ENCODE assay signal across 25 cellular contexts in the genomic region with DNA sequence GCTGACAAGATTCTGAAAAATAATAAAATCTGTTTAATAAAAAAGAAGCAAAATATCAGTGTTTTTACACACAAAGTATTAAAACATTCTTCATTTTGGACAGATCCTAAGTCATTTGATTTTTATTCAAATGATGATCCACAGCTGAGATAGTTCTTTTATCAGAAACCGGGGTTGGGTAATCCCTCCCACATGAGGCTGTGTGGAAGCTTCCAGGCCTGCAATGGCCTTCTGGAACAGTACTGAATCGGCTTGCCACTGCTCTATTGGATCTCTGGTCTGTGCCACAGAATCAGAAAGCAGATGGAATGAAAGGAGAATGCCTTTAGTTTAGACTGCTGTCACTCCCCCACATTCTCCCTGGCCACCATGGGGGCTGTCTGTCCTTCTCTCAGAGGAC. TPM values are rescaled to one million over a fixed set of nuclear protein-coding genes. Genes with fewer than 3 reads are reported as not detected.
"Had no signal": no experiment of that assay in that cellular context is flagged by ENCODE, and none has a peak within 500 bp of the region (broad histone marks: within the 10 kb centered on the region; RNA-seq: fewer than 3 reads in every experiment).

No MANE protein-coding gene starts in this region.

- ATAC-seq: left colon; naive thymus-derived CD4-positive, alpha-beta T cell had no signal

- H3K27ac ChIP-seq: brain microvascular endothelial cell, lower lobe of right lung, suprapubic skin, transverse colon, VCaP had no signal

- DNase-seq: activated CD4-positive, alpha-beta memory T cell treated with anti-CD3 and anti-CD28 coated beads, Interleukin-2, amount 10 ng/mL, durations not matched to agents 7 days and 5 days; activated CD4-positive, alpha-beta T cell treated with anti-CD3 and anti-CD28 coated beads, Interleukin-2, amount 10 ng/mL, durations not matched to agents 24 days and 14 days; activated effector memory CD4-positive, alpha-beta T cell treated with anti-CD3 and anti-CD28 coated beads, Interleukin-2, amount 50 U/mL, for 16 hours; activated naive CD4-positive, alpha-beta T cell treated with anti-CD3 and anti-CD28 coated beads, Interleukin-2, amount 10 ng/mL, durations not matched to agents 7 days and 5 days; activated naive CD8-positive, alpha-beta T cell treated with anti-CD3 and anti-CD28 coated beads, Interleukin-2, amount 50 U/mL, for 24 hours; activated T-cell treated with anti-CD3 and anti-CD28 coated beads, Interleukin-2, amount 50 U/mL, for 72 hours; brain microvascular endothelial cell; central memory CD4-positive, alpha-beta T cell; dermis blood vessel endothelial cell; effector CD8-positive, alpha-beta T cell; foreskin melanocyte; islet precursor cell; left colon; lower lobe of right lung; naive thymus-derived CD4-positive, alpha-beta T cell; retina; stimulated activated CD4-positive, alpha-beta T cell treated with anti-CD3 and anti-CD28 coated beads, Interleukin-4, amount 100 ng/mL, for 4 hours; T-cell; transverse colon had no signal

- H3K27ac Mint-ChIP-seq: activated CD4-positive, alpha-beta memory T cell treated with anti-CD3 and anti-CD28 coated beads, Interleukin-2, amount 10 ng/mL, durations not matched to agents 7 days and 5 days; activated naive CD4-positive, alpha-beta T cell treated with anti-CD3 and anti-CD28 coated beads, Interleukin-2, amount 10 ng/mL, durations not matched to agents 7 days and 5 days; activated naive CD8-positive, alpha-beta T cell treated with anti-CD3 and anti-CD28 coated beads, Interleukin-2, amount 50 U/mL, for 24 hours; progenitor cell of endocrine pancreas; stimulated activated naive CD8-positive, alpha-beta T cell treated with anti-CD3 and anti-CD28 coated beads, Interleukin-15, Interleukin-2, amounts not matched to agents 100 ng/mL and 50 ng/mL, for 24 hours; T-helper 2 cell treated with Interferon-gamma antibody and Interleukin-4, amounts not matched to agents 5 μg/mL and 100 μg/mL, for 36 hours had no signal

- H3K27me3 Mint-ChIP-seq: activated CD4-positive, alpha-beta memory T cell treated with anti-CD3 and anti-CD28 coated beads, Interleukin-2, amount 10 ng/mL, durations not matched to agents 7 days and 5 days; activated CD4-positive, alpha-beta T cell treated with anti-CD3 and anti-CD28 coated beads, Interleukin-2, amount 10 ng/mL, durations not matched to agents 24 days and 14 days; activated naive CD8-positive, alpha-beta T cell treated with anti-CD3 and anti-CD28 coated beads, Interleukin-2, amount 50 U/mL, for 24 hours; naive thymus-derived CD4-positive, alpha-beta T cell; stimulated activated naive CD8-positive, alpha-beta T cell treated with anti-CD3 and anti-CD28 coated beads, Interleukin-15, Interleukin-2, amounts not matched to agents 100 ng/mL and 50 ng/mL, for 24 hours; T-cell had no signal

- H3K36me3 ChIP-seq: brain microvascular endothelial cell, lower lobe of right lung, suprapubic skin, transverse colon had no signal

- H3K4me3 Mint-ChIP-seq: activated CD4-positive, alpha-beta memory T cell treated with anti-CD3 and anti-CD28 coated beads, Interleukin-2, amount 10 ng/mL, durations not matched to agents 7 days and 5 days; activated CD4-positive, alpha-beta T cell treated with anti-CD3 and anti-CD28 coated beads, Interleukin-2, amount 10 ng/mL, durations not matched to agents 24 days and 14 days; activated naive CD4-positive, alpha-beta T cell treated with anti-CD3 and anti-CD28 coated beads, Interleukin-2, amount 10 ng/mL, durations not matched to agents 7 days and 5 days; activated naive CD8-positive, alpha-beta T cell treated with anti-CD3 and anti-CD28 coated beads, Interleukin-2, amount 50 U/mL, for 24 hours; activated T-cell treated with anti-CD3 and anti-CD28 coated beads, Interleukin-2, amount 50 U/mL, for 72 hours; naive thymus-derived CD4-positive, alpha-beta T cell; stimulated activated naive CD8-positive, alpha-beta T cell treated with anti-CD3 and anti-CD28 coated beads, Interleukin-15, Interleukin-2, amounts not matched to agents 100 ng/mL and 50 ng/mL, for 24 hours; T-cell; T-helper 2 cell treated with Interferon-gamma antibody and Interleukin-4, amounts not matched to agents 5 μg/mL and 100 μg/mL, for 36 hours had no signal

- H3K27me3 ChIP-seq: brain microvascular endothelial cell, suprapubic skin, transverse colon had no signal

- H3K9me3 Mint-ChIP-seq: activated CD4-positive, alpha-beta memory T cell treated with anti-CD3 and anti-CD28 coated beads, Interleukin-2, amount 10 ng/mL, durations not matched to agents 7 days and 5 days; activated CD4-positive, alpha-beta T cell treated with anti-CD3 and anti-CD28 coated beads, Interleukin-2, amount 10 ng/mL, durations not matched to agents 24 days and 14 days; activated naive CD4-positive, alpha-beta T cell treated with anti-CD3 and anti-CD28 coated beads, Interleukin-2, amount 10 ng/mL, durations not matched to agents 7 days and 5 days; activated naive CD8-positive, alpha-beta T cell treated with anti-CD3 and anti-CD28 coated beads, Interleukin-2, amount 50 U/mL, for 24 hours; activated T-cell treated with anti-CD3 and anti-CD28 coated beads, Interleukin-2, amount 50 U/mL, for 72 hours; naive thymus-derived CD4-positive, alpha-beta T cell; stimulated activated naive CD8-positive, alpha-beta T cell treated with anti-CD3 and anti-CD28 coated beads, Interleukin-15, Interleukin-2, amounts not matched to agents 100 ng/mL and 50 ng/mL, for 24 hours; T-cell; T-helper 2 cell treated with Interferon-gamma antibody and Interleukin-4, amounts not matched to agents 5 μg/mL and 100 μg/mL, for 36 hours had no signal

- H3K9me3 ChIP-seq: lower lobe of right lung, suprapubic skin, transverse colon had no signal

- H3K4me3 ChIP-seq: lower lobe of right lung, suprapubic skin, transverse colon had no signal

- H3K36me3 Mint-ChIP-seq: naive thymus-derived CD4-positive, alpha-beta T cell; T-cell had no signal

RNA-seq across cellular contexts. Expression of a gene that starts 6.1 kb away (rescaled TPM):
- total RNA-seq: activated CD4-positive, alpha-beta memory T cell treated with anti-CD3 and anti-CD28 coated beads, Interleukin-2, amount 10 ng/mL, durations not matched to agents 7 days and 5 days; activated CD4-positive, alpha-beta T cell treated with anti-CD3 and anti-CD28 coated beads, Interleukin-2, amount 10 ng/mL, durations not matched to agents 24 days and 14 days; activated T-cell treated with anti-CD3 and anti-CD28 coated beads, Interleukin-2, amount 50 U/mL, for 72 hours; dermis blood vessel endothelial cell; left colon; lower lobe of right lung; naive thymus-derived CD4-positive, alpha-beta T cell; osteoblast; progenitor cell of endocrine pancreas; suprapubic skin; T-cell had no signal
